Comparison of ENCODE assay signal across 9 cellular contexts in genomic region chr12:89949457-89950195, GRCh38.
DNase-seq lines count a peak whose midpoint lies in the region; ATAC-seq and TF ChIP-seq lines count a peak whose summit lies in the region.
"Had no signal": no experiment of that assay in that cellular context is flagged by ENCODE, and none has a peak within 500 bp of the region (broad histone marks: within the 10 kb centered on the region; RNA-seq: fewer than 3 reads in every experiment).

No MANE protein-coding gene starts in this region.

- DNase-seq in GM13976 (ENCODE audit: low spot score) = peak; percentile 59
- DNase-seq in LNCaP clone FGC (ENCODE audit: low read depth) = peak; percentile 81
- DNase-seq in activated T-cell treated with anti-CD3 and anti-CD28 coated beads for 4 hours = peak; percentile 33
- DNase-seq in germinal center (ENCODE audit: low spot score) = peak; percentile 60
- peak; percentile 20 for DNase-seq in stimulated activated CD8-positive, alpha-beta memory T cell treated with anti-CD3 and anti-CD28 coated beads, Interleukin-12 subunit alpha, Interleukin-12 subunit beta, amount 100 ng/mL, for 1 hour (ENCODE audit: low read depth)
- DNase-seq in NCI-H82 (lab: John Stamatoyannopoulos, UW) = no peak
- DNase-seq in OCI-M2 (lab: John Stamatoyannopoulos, UW; ENCODE audit: unreplicated experiment) = no peak

- TF ChIP-seq CTCF in GM13976 (IDR thresholded peaks at IDR 0.05; ENCODE audit: borderline replicate concordance, control extremely low read depth, extremely low read depth, insufficient read depth, missing control alignments) (no peak), LNCaP clone FGC (IDR thresholded peaks at IDR 0.05; ENCODE audit: control insufficient read depth, extremely low read depth, insufficient read depth) (no peak)

- peak; percentile 93 for ATAC-seq in GM21723 (IDR thresholded peaks at IDR 0.05; ENCODE audit: unreplicated experiment)

- H3K4me3 ChIP-seq in LNCaP clone FGC (ENCODE audit: low read depth, low read length) = no peak overlapping the region
- H3K4me3 ChIP-seq: ascending aorta had no signal

- in situ Hi-C loops in GM13976 (cut with MboI; ENCODE audit: low sequenced_read_pairs, unreplicated experiment) = no loop called here

Comparison
In these comparisons a context has a peak if more than half of its experiments do, and no peak if none do; other contexts are left out.
1. DNase-seq: peak in GM13976 (single experiment), LNCaP clone FGC (single experiment), activated T-cell treated with anti-CD3 and anti-CD28 coated beads for 4 hours (single experiment), germinal center (single experiment) and stimulated activated CD8-positive, alpha-beta memory T cell treated with anti-CD3 and anti-CD28 coated beads, Interleukin-12 subunit alpha, Interleukin-12 subunit beta, amount 100 ng/mL, for 1 hour (single experiment); none in NCI-H82 (single experiment) and OCI-M2 (single experiment).